In the genomic region with DNA sequence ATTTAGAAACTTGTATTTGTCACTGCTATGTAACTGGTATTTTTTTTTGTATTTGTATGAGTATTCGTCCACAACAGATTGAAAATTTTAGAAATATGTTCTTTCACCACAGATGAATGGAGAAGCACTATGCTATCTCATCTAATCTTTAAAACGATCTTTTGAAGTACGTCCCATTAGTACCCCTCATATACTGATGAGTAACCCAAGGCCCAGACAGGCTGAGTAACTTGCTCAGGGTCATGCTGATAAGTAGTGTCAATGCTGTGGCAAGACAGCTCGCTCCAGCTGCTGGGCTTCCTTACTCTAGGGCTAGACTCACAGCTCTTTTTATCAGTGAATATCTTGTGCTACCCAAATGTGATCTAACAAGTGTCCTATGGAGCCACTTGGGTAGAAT, we compare ENCODE assay signal across 1 cellular context.
TF ChIP-seq lines count a peak whose summit lies in the region.

No MANE protein-coding gene starts in this region.

TF ChIP-seq in SK-N-SH treated with all-trans-retinoic acid at 6 μM for 48 hours, 23 proteins besides CTCF, POLR2A, EP300 and RAD21 (continued from another document):
- TF ChIP-seq, protein P1, sequence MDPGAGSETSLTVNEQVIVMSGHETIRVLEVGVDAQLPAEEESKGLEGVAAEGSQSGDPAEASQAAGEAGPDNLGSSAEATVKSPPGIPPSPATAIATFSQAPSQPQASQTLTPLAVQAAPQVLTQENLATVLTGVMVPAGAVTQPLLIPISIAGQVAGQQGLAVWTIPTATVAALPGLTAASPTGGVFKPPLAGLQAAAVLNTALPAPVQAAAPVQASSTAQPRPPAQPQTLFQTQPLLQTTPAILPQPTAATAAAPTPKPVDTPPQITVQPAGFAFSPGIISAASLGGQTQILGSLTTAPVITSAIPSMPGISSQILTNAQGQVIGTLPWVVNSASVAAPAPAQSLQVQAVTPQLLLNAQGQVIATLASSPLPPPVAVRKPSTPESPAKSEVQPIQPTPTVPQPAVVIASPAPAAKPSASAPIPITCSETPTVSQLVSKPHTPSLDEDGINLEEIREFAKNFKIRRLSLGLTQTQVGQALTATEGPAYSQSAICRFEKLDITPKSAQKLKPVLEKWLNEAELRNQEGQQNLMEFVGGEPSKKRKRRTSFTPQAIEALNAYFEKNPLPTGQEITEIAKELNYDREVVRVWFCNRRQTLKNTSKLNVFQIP (CRISPR knock-in tag; IDR thresholded peaks at IDR 0.05; ENCODE audit: borderline replicate concordance, low read depth), result no peak
- TF ChIP-seq ZNF565 (CRISPR knock-in tag; conservative IDR thresholded peaks at IDR 0.05; ENCODE audit: low read depth), result no peak
